ENCODE assay signal across 8 cellular contexts in genomic region chr4:61752617-61753016, GRCh38.
"Had no signal": no experiment of that assay in that cellular context is flagged by ENCODE, and none has a peak within 500 bp of the region (broad histone marks: within the 10 kb centered on the region; RNA-seq: fewer than 3 reads in every experiment).

No MANE protein-coding gene starts in this region.

- H3K4me3 ChIP-seq: GM12878 had no signal

- ATAC-seq: GM12878 had no signal

- FAIRE-seq: G401.6, GM12878, GM12891, GM12892, GM18507, GM19239 had no signal

- DNase-seq: GDM1, GF-D8 had no signal
